1 cellular context compared by ENCODE assay signal in genomic region chr16:69754469-69755310, GRCh38.
TF ChIP-seq lines count a peak whose summit lies in the region.

Gene NOB1 (minus strand): TSS chr16:69754926. CDS start chr16:69754910, 16 bp downstream.

TF ChIP-seq in HepG2, 621 proteins besides CTCF, POLR2A, EP300 and RAD21 (continued from another document and continues in another):
- TF ChIP-seq PRDM10 (CRISPR knock-in tag; IDR thresholded peaks at IDR 0.05; ENCODE audit: low read depth) (no peak; the same call in 1 of the 2 replicates), MBD4 (IDR thresholded peaks at IDR 0.05; ENCODE audit: borderline replicate concordance, low read length) (no peak), ZNF432 (CRISPR knock-in tag; IDR thresholded peaks at IDR 0.05; ENCODE audit: borderline replicate concordance) (no peak), EED (CRISPR knock-in tag; IDR thresholded peaks at IDR 0.05) (peak; percentile 96), ZNF619 (CRISPR knock-in tag; IDR thresholded peaks at IDR 0.05) (peak; percentile 91; the same call in 1 of the 2 replicates), ZNF558 (CRISPR knock-in tag; IDR thresholded peaks at IDR 0.05; ENCODE audit: borderline replicate concordance) (peak; percentile 96), ZNF646 (CRISPR knock-in tag; IDR thresholded peaks at IDR 0.05) (no peak), TRIM24 (CRISPR knock-in tag; IDR thresholded peaks at IDR 0.05) (no peak), WIZ (CRISPR knock-in tag; IDR thresholded peaks at IDR 0.05) (peak; percentile 93), ZNF839 (CRISPR knock-in tag; IDR thresholded peaks at IDR 0.05; ENCODE audit: borderline replicate concordance) (peak; percentile 97; the same call in 1 of the 2 replicates), LBX2 (CRISPR knock-in tag; IDR thresholded peaks at IDR 0.05; ENCODE audit: borderline replicate concordance) (peak; percentile 93), PAX8 (CRISPR knock-in tag; IDR thresholded peaks at IDR 0.05; ENCODE audit: borderline replicate concordance) (0 out of 2 replicates have a peak, but pooled peaks have one; percentile 63), ZNF24 (IDR thresholded peaks at IDR 0.05) (no peak), MIXL1 (CRISPR knock-in tag; IDR thresholded peaks at IDR 0.05) (peak; percentile 88; the same call in 1 of the 2 replicates), ZNF468 (CRISPR knock-in tag; IDR thresholded peaks at IDR 0.05) (peak; percentile 94), CREM (IDR thresholded peaks at IDR 0.05) (peak; percentile 34; the same call in 1 of the 2 replicates), CREM (CRISPR knock-in tag; IDR thresholded peaks at IDR 0.05) (no peak; the same call in 1 of the 2 replicates), ZNF784 (CRISPR knock-in tag; IDR thresholded peaks at IDR 0.05; ENCODE audit: borderline replicate concordance) (peak; percentile 96), SALL1 (CRISPR knock-in tag; IDR thresholded peaks at IDR 0.05) (peak; percentile 96), THYN1 (CRISPR knock-in tag; IDR thresholded peaks at IDR 0.05; ENCODE audit: borderline replicate concordance, low read depth) (no peak; the same call in 1 of the 2 replicates), ATM (IDR thresholded peaks at IDR 0.05; ENCODE audit: borderline replicate concordance) (no peak), KDM2A (CRISPR knock-in tag; IDR thresholded peaks at IDR 0.05; ENCODE audit: borderline replicate concordance, low read depth) (peak; percentile 98), ZNF10 (CRISPR knock-in tag; IDR thresholded peaks at IDR 0.05; ENCODE audit: borderline replicate concordance, low read depth) (no peak), SMARCE1 (IDR thresholded peaks at IDR 0.05; ENCODE audit: borderline replicate concordance) (no peak), ARNT2 (CRISPR knock-in tag; IDR thresholded peaks at IDR 0.05; ENCODE audit: low read depth) (peak; percentile 94), NR2F1 (CRISPR knock-in tag; IDR thresholded peaks at IDR 0.05) (no peak), BHLHE40 (IDR thresholded peaks at IDR 0.05; ENCODE audit: low read length) (peak; percentile 52; the same call in 1 of the 2 replicates), ATF6 (CRISPR knock-in tag; conservative IDR thresholded peaks at IDR 0.05) (0 out of 2 replicates have a peak, but pooled peaks have one; percentile 28), RFXANK (CRISPR knock-in tag; IDR thresholded peaks at IDR 0.05) (no peak), ZNF562 (CRISPR knock-in tag; IDR thresholded peaks at IDR 0.05; ENCODE audit: borderline replicate concordance) (no peak)
- TF ChIP-seq, protein P1, sequence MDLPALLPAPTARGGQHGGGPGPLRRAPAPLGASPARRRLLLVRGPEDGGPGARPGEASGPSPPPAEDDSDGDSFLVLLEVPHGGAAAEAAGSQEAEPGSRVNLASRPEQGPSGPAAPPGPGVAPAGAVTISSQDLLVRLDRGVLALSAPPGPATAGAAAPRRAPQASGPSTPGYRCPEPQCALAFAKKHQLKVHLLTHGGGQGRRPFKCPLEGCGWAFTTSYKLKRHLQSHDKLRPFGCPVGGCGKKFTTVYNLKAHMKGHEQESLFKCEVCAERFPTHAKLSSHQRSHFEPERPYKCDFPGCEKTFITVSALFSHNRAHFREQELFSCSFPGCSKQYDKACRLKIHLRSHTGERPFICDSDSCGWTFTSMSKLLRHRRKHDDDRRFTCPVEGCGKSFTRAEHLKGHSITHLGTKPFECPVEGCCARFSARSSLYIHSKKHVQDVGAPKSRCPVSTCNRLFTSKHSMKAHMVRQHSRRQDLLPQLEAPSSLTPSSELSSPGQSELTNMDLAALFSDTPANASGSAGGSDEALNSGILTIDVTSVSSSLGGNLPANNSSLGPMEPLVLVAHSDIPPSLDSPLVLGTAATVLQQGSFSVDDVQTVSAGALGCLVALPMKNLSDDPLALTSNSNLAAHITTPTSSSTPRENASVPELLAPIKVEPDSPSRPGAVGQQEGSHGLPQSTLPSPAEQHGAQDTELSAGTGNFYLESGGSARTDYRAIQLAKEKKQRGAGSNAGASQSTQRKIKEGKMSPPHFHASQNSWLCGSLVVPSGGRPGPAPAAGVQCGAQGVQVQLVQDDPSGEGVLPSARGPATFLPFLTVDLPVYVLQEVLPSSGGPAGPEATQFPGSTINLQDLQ (CRISPR knock-in tag; IDR thresholded peaks at IDR 0.05): peak; percentile 95
- TF ChIP-seq, protein P2, sequence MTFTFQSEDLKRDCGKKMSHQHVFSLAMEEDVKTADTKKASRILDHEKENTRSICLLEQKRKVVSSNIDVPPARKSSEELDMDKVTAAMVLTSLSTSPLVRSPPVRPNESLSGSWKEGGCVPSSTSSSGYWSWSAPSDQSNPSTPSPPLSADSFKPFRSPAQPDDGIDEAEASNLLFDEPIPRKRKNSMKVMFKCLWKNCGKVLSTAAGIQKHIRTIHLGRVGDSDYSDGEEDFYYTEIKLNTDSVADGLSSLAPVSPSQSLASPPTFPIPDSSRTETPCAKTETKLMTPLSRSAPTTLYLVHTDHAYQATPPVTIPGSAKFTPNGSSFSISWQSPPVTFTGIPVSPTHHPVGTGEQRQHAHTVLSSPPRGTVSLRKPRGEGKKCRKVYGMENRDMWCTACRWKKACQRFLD (CRISPR knock-in tag; IDR thresholded peaks at IDR 0.05; ENCODE audit: borderline replicate concordance): peak; percentile 96
- TF ChIP-seq, protein P3, sequence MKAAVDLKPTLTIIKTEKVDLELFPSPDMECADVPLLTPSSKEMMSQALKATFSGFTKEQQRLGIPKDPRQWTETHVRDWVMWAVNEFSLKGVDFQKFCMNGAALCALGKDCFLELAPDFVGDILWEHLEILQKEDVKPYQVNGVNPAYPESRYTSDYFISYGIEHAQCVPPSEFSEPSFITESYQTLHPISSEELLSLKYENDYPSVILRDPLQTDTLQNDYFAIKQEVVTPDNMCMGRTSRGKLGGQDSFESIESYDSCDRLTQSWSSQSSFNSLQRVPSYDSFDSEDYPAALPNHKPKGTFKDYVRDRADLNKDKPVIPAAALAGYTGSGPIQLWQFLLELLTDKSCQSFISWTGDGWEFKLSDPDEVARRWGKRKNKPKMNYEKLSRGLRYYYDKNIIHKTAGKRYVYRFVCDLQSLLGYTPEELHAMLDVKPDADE (CRISPR knock-in tag; IDR thresholded peaks at IDR 0.05): no peak
- TF ChIP-seq, protein P4, sequence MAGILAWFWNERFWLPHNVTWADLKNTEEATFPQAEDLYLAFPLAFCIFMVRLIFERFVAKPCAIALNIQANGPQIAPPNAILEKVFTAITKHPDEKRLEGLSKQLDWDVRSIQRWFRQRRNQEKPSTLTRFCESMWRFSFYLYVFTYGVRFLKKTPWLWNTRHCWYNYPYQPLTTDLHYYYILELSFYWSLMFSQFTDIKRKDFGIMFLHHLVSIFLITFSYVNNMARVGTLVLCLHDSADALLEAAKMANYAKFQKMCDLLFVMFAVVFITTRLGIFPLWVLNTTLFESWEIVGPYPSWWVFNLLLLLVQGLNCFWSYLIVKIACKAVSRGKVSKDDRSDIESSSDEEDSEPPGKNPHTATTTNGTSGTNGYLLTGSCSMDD (CRISPR knock-in tag; IDR thresholded peaks at IDR 0.05): peak; percentile 20; the same call in 1 of the 2 replicates
- TF ChIP-seq, protein P5, sequence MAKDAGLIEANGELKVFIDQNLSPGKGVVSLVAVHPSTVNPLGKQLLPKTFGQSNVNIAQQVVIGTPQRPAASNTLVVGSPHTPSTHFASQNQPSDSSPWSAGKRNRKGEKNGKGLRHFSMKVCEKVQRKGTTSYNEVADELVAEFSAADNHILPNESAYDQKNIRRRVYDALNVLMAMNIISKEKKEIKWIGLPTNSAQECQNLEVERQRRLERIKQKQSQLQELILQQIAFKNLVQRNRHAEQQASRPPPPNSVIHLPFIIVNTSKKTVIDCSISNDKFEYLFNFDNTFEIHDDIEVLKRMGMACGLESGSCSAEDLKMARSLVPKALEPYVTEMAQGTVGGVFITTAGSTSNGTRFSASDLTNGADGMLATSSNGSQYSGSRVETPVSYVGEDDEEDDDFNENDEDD (CRISPR knock-in tag; IDR thresholded peaks at IDR 0.05; ENCODE audit: borderline replicate concordance): peak; percentile 63; the same call in 1 of the 2 replicates
